In the genomic region with DNA sequence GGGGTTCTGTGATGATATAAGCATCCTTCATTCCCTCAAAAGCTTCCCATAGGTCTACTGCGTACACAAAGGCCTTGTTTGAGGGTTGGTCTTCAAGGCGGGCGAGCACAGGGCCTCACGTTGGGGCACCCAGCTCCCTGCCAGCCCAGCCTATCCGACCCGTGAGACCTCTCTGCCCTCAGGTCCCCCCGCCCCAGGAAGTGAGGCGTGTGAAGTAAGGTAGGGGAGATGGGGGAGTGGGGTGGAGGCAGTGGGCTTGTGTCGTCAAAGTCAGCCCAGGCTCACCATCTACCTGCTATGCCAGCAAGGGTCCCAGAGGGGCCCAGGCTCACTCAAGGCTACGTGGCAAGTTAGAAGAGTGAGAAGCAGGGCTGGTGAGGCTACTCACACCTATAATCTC, we compare ENCODE assay signal across 38 cellular contexts. TPM values are rescaled to one million over a fixed set of nuclear protein-coding genes. Genes with fewer than 3 reads are reported as not detected.
"Had no signal": no experiment of that assay in that cellular context is flagged by ENCODE, and none has a peak within 500 bp of the region (broad histone marks: within the 10 kb centered on the region; RNA-seq: fewer than 3 reads in every experiment).

No MANE protein-coding gene starts in this region.

- H3K9me3 Mint-ChIP-seq: activated naive CD4-positive, alpha-beta T cell treated with anti-CD3 and anti-CD28 coated beads for 36 hours; activated naive CD8-positive, alpha-beta T cell treated with anti-CD3 and anti-CD28 coated beads, Interleukin-2, amount 10 ng/mL, durations not matched to agents 7 days and 5 days; activated T-cell treated with anti-CD3 and anti-CD28 coated beads, Interleukin-2, amount 50 U/mL, for 24 hours had no signal

- H3K36me3 ChIP-seq: brain microvascular endothelial cell, breast epithelium had no signal

- H3K27me3 Mint-ChIP-seq: activated CD4-positive, alpha-beta memory T cell treated with anti-CD3 and anti-CD28 coated beads, Interleukin-2, amount 10 ng/mL, durations not matched to agents 7 days and 5 days; activated CD4-positive, alpha-beta T cell treated with anti-CD3 and anti-CD28 coated beads for 36 hours; activated CD4-positive, alpha-beta T cell treated with anti-CD3 and anti-CD28 coated beads, Interleukin-2, amount 10 ng/mL, durations not matched to agents 7 days and 5 days; activated CD8-positive, alpha-beta memory T cell treated with anti-CD3 and anti-CD28 coated beads, Interleukin-2, amount 10 ng/mL, durations not matched to agents 7 days and 5 days; activated naive CD8-positive, alpha-beta T cell treated with anti-CD3 and anti-CD28 coated beads, Interleukin-2, amount 10 ng/mL, durations not matched to agents 7 days and 5 days; activated T-cell treated with anti-CD3 and anti-CD28 coated beads, Interleukin-2, amount 50 U/mL, for 24 hours had no signal

- FAIRE-seq: astrocyte, TTC549 had no signal

- H3K27ac Mint-ChIP-seq: activated CD4-positive, alpha-beta memory T cell treated with anti-CD3 and anti-CD28 coated beads, Interleukin-2, amount 10 ng/mL, durations not matched to agents 7 days and 5 days; activated CD4-positive, alpha-beta T cell treated with anti-CD3 and anti-CD28 coated beads for 36 hours; activated CD4-positive, alpha-beta T cell treated with anti-CD3 and anti-CD28 coated beads, Interleukin-2, amount 10 ng/mL, durations not matched to agents 7 days and 5 days; activated CD8-positive, alpha-beta memory T cell treated with anti-CD3 and anti-CD28 coated beads, Interleukin-2, amount 10 ng/mL, durations not matched to agents 7 days and 5 days; activated CD8-positive, alpha-beta T cell treated with anti-CD3 and anti-CD28 coated beads, Interleukin-2, amount 10 ng/mL, durations not matched to agents 7 days and 5 days; activated naive CD4-positive, alpha-beta T cell treated with anti-CD3 and anti-CD28 coated beads for 36 hours; activated naive CD8-positive, alpha-beta T cell treated with anti-CD3 and anti-CD28 coated beads, Interleukin-2, amount 10 ng/mL, durations not matched to agents 7 days and 5 days; activated naive CD8-positive, alpha-beta T cell treated with anti-CD3 and anti-CD28 coated beads, Interleukin-2, amount 50 U/mL, for 24 hours; activated T-cell treated with anti-CD3 and anti-CD28 coated beads, Interleukin-2, amount 50 U/mL, for 24 hours; activated T-helper 2 cell treated with anti-CD3 and anti-CD28 coated beads, Interferon-gamma antibody, Interleukin-2, Interleukin-4, amounts not matched to agents 10 μg/mL and 5 μg/mL and 100 μg/mL, durations not matched to agents 14 hours and 24 hours and 36 hours; T-helper 1 cell treated with Interleukin-12 subunit alpha and Interleukin-12 subunit beta and Interleukin-4 antibody, amounts not matched to agents 30 μg/mL and 1 μg/mL, for 36 hours; T-helper 2 cell treated with Interferon-gamma antibody and Interleukin-4, amounts not matched to agents 5 μg/mL and 100 μg/mL, for 36 hours; WTC11 had no signal

- ATAC-seq: activated CD4-positive, alpha-beta T cell treated with anti-CD3 and anti-CD28 coated beads for 36 hours; activated CD4-positive, CD25-positive, alpha-beta regulatory T cell treated with anti-CD3 and anti-CD28 coated beads, Interleukin-2, amount 50 U/mL, for 24 hours; activated CD8-positive, alpha-beta memory T cell treated with anti-CD3 and anti-CD28 coated beads, Interleukin-2, amount 10 ng/mL, durations not matched to agents 7 days and 5 days; activated CD8-positive, alpha-beta T cell treated with anti-CD3 and anti-CD28 coated beads, Interleukin-2, amount 10 ng/mL, durations not matched to agents 7 days and 5 days; activated naive CD4-positive, alpha-beta T cell treated with anti-CD3 and anti-CD28 coated beads, Interleukin-2, amount 50 U/mL, for 72 hours; activated naive CD8-positive, alpha-beta T cell treated with anti-CD3 and anti-CD28 coated beads, Interleukin-2, amount 50 U/mL, for 24 hours; body of pancreas; WTC11 had no signal

- H3K4me3 Mint-ChIP-seq: activated CD4-positive, alpha-beta memory T cell treated with anti-CD3 and anti-CD28 coated beads, Interleukin-2, amount 10 ng/mL, durations not matched to agents 7 days and 5 days; activated CD4-positive, alpha-beta T cell treated with anti-CD3 and anti-CD28 coated beads for 36 hours; activated CD4-positive, alpha-beta T cell treated with anti-CD3 and anti-CD28 coated beads, Interleukin-2, amount 10 ng/mL, durations not matched to agents 7 days and 5 days; activated CD8-positive, alpha-beta memory T cell treated with anti-CD3 and anti-CD28 coated beads, Interleukin-2, amount 10 ng/mL, durations not matched to agents 7 days and 5 days; activated CD8-positive, alpha-beta T cell treated with anti-CD3 and anti-CD28 coated beads, Interleukin-2, amount 10 ng/mL, durations not matched to agents 7 days and 5 days; activated naive CD4-positive, alpha-beta T cell treated with anti-CD3 and anti-CD28 coated beads for 36 hours; activated naive CD8-positive, alpha-beta T cell treated with anti-CD3 and anti-CD28 coated beads, Interleukin-2, amount 10 ng/mL, durations not matched to agents 7 days and 5 days; activated naive CD8-positive, alpha-beta T cell treated with anti-CD3 and anti-CD28 coated beads, Interleukin-2, amount 50 U/mL, for 24 hours; activated T-cell treated with anti-CD3 and anti-CD28 coated beads, Interleukin-2, amount 50 U/mL, for 24 hours; T-helper 1 cell treated with Interleukin-12 subunit alpha and Interleukin-12 subunit beta and Interleukin-4 antibody, amounts not matched to agents 30 μg/mL and 1 μg/mL, for 36 hours; T-helper 2 cell treated with Interferon-gamma antibody and Interleukin-4, amounts not matched to agents 5 μg/mL and 100 μg/mL, for 36 hours; WTC11 had no signal

- H3K9me3 ChIP-seq: body of pancreas, breast epithelium had no signal

- H3K4me1 Mint-ChIP-seq: activated CD4-positive, alpha-beta memory T cell treated with anti-CD3 and anti-CD28 coated beads, Interleukin-2, amount 10 ng/mL, durations not matched to agents 7 days and 5 days; activated CD4-positive, alpha-beta T cell treated with anti-CD3 and anti-CD28 coated beads for 36 hours; activated CD4-positive, alpha-beta T cell treated with anti-CD3 and anti-CD28 coated beads, Interleukin-2, amount 10 ng/mL, durations not matched to agents 7 days and 5 days; activated CD8-positive, alpha-beta memory T cell treated with anti-CD3 and anti-CD28 coated beads, Interleukin-2, amount 10 ng/mL, durations not matched to agents 7 days and 5 days; activated naive CD8-positive, alpha-beta T cell treated with anti-CD3 and anti-CD28 coated beads, Interleukin-2, amount 10 ng/mL, durations not matched to agents 7 days and 5 days; activated naive CD8-positive, alpha-beta T cell treated with anti-CD3 and anti-CD28 coated beads, Interleukin-2, amount 50 U/mL, for 24 hours; WTC11 had no signal

- H3K4me3 ChIP-seq: body of pancreas, breast epithelium had no signal

- H3K36me3 Mint-ChIP-seq: activated CD8-positive, alpha-beta memory T cell treated with anti-CD3 and anti-CD28 coated beads, Interleukin-2, amount 10 ng/mL, durations not matched to agents 7 days and 5 days; activated naive CD4-positive, alpha-beta T cell treated with anti-CD3 and anti-CD28 coated beads, Interleukin-2, amount 50 U/mL, for 72 hours; activated naive CD8-positive, alpha-beta T cell treated with anti-CD3 and anti-CD28 coated beads, Interleukin-2, amount 10 ng/mL, durations not matched to agents 7 days and 5 days; WTC11 had no signal

- H3K4me1 ChIP-seq: body of pancreas, breast epithelium had no signal

- H3K27me3 ChIP-seq: body of pancreas, brain microvascular endothelial cell had no signal

- DNase-seq: activated CD4-positive, alpha-beta memory T cell treated with anti-CD3 and anti-CD28 coated beads, Interleukin-2, amount 10 ng/mL, durations not matched to agents 7 days and 5 days; activated CD4-positive, alpha-beta T cell treated with anti-CD3 and anti-CD28 coated beads for 1 hour; activated CD4-positive, alpha-beta T cell treated with anti-CD3 and anti-CD28 coated beads for 36 hours; activated CD4-positive, alpha-beta T cell treated with anti-CD3 and anti-CD28 coated beads for 48 hours; activated CD4-positive, alpha-beta T cell treated with anti-CD3 and anti-CD28 coated beads, Interleukin-2, amount 10 ng/mL, durations not matched to agents 7 days and 5 days; activated CD4-positive, alpha-beta T cell treated with anti-CD3 and anti-CD28 coated beads, Interleukin-2, amount 50 U/mL, for 48 hours; activated CD4-positive, CD25-positive, alpha-beta regulatory T cell; activated CD8-positive, alpha-beta memory T cell treated with anti-CD3 and anti-CD28 coated beads for 24 hours; activated CD8-positive, alpha-beta memory T cell treated with anti-CD3 and anti-CD28 coated beads, Interleukin-2, amount 10 ng/mL, durations not matched to agents 7 days and 5 days; activated CD8-positive, alpha-beta memory T cell treated with anti-CD3 and anti-CD28 coated beads, Interleukin-2, amount 50 U/mL, for 48 hours; activated CD8-positive, alpha-beta T cell treated with anti-CD3 and anti-CD28 coated beads, Interleukin-2, amount 10 ng/mL, durations not matched to agents 7 days and 5 days; activated effector memory CD4-positive, alpha-beta T cell treated with Interleukin-2 at 50 U/mL for 16 hours; activated gamma-delta T cell; activated naive CD4-positive, alpha-beta T cell treated with anti-CD3 and anti-CD28 coated beads for 36 hours; activated naive CD4-positive, alpha-beta T cell treated with anti-CD3 and anti-CD28 coated beads, Interleukin-2, amount 50 U/mL, for 16 hours; activated naive CD8-positive, alpha-beta T cell treated with anti-CD3 and anti-CD28 coated beads, Interleukin-2, amount 10 ng/mL, durations not matched to agents 7 days and 5 days; activated naive CD8-positive, alpha-beta T cell treated with anti-CD3 and anti-CD28 coated beads, Interleukin-2, amount 50 U/mL, for 24 hours; activated T-cell treated with anti-CD3 and anti-CD28 coated beads, Interleukin-2, amount 50 U/mL, for 24 hours; activated T-cell treated with anti-CD3 and anti-CD28 coated beads, Interleukin-2, amount 50 U/mL, for 48 hours; amygdala; anterior cingulate cortex; body of pancreas; brain microvascular endothelial cell; central memory CD4-positive, alpha-beta T cell; SW 1271; T-helper 1 cell; T-helper 2 cell; T-helper 9 cell had no signal

- H3K27ac ChIP-seq: body of pancreas, brain microvascular endothelial cell, breast epithelium, VCaP had no signal

RNA-seq across cellular contexts. Expression of a gene that starts 47.6 kb away (rescaled TPM):
- total RNA-seq: activated CD8-positive, alpha-beta memory T cell treated with anti-CD3 and anti-CD28 coated beads, Interleukin-2, amount 10 ng/mL, durations not matched to agents 7 days and 5 days; activated CD8-positive, alpha-beta T cell treated with anti-CD3 and anti-CD28 coated beads, Interleukin-2, amount 10 ng/mL, durations not matched to agents 7 days and 5 days; activated naive CD4-positive, alpha-beta T cell treated with anti-CD3 and anti-CD28 coated beads for 36 hours; activated naive CD8-positive, alpha-beta T cell treated with anti-CD3 and anti-CD28 coated beads, Interleukin-2, amount 10 ng/mL, durations not matched to agents 7 days and 5 days; activated T-helper 2 cell treated with anti-CD3 and anti-CD28 coated beads, Interferon-gamma antibody, Interleukin-2, Interleukin-4, amounts not matched to agents 10 μg/mL and 5 μg/mL and 100 μg/mL, durations not matched to agents 14 hours and 24 hours and 36 hours had no signal
